ENCODE assay signal across 20 cellular contexts in genomic region chr6:163715846-163716245, GRCh38.
A peak's percentile ranks its signal among the peaks of the same experiment; 100 is the strongest.
DNase-seq lines count a peak whose midpoint lies in the region; ATAC-seq and TF ChIP-seq lines count a peak whose summit lies in the region.
"Had no signal": no experiment of that assay in that cellular context is flagged by ENCODE, and none has a peak within 500 bp of the region (broad histone marks: within the 10 kb centered on the region; RNA-seq: fewer than 3 reads in every experiment).

No MANE protein-coding gene starts in this region.

- no peaks in the 10 kb centered on the region for H3K36me3 Mint-ChIP-seq in dendritic cell treated with granulocyte-macrophage colony-stimulating factor and Interleukin-4, amounts not matched to agents 40 ng/mL and 50 ng/mL, for 4 days (ENCODE audit: low read depth)
- H3K36me3 Mint-ChIP-seq: CD4-positive, CD25-positive, alpha-beta regulatory T cell; CD8-positive, alpha-beta T cell had no signal

- no peak overlapping the region for H3K4me3 ChIP-seq in BLaER1
- H3K4me3 ChIP-seq in OCI-LY1 (ENCODE audit: low read depth, low read length, poor library complexity, severe bottlenecking), result no peak overlapping the region
- H3K4me3 ChIP-seq in colonic mucosa, result no peak overlapping the region
- H3K4me3 ChIP-seq: A549, GM23248 had no signal

- TF ChIP-seq CTCF in OCI-LY1 (IDR thresholded peaks at IDR 0.05; ENCODE audit: low read length), result no peak
- TF ChIP-seq CTCF in colonic mucosa (IDR thresholded peaks at IDR 0.05), result no peak

- intact Hi-C loops in dendritic cell treated with granulocyte-macrophage colony-stimulating factor and Interleukin-4, amounts not matched to agents 40 ng/mL and 50 ng/mL, for 4 days (cut with micrococcal nuclease), result no loop called here
- intact Hi-C loops in colonic mucosa (cut with DNase I), result no loop called here

- H3K4me1 ChIP-seq in BLaER1 (peaks cover 79% of the 10 kb centered on the region), OCI-LY1 (ENCODE audit: insufficient read depth, low read length, severe bottlenecking) (peaks cover 63% of the 10 kb centered on the region), colonic mucosa (no peaks in the 10 kb centered on the region)
- H3K4me1 ChIP-seq: A549, Caco-2 had no signal

- peak overlapping the region; percentile 8 for H3K27ac Mint-ChIP-seq in dendritic cell treated with granulocyte-macrophage colony-stimulating factor and Interleukin-4, amounts not matched to agents 40 ng/mL and 50 ng/mL, for 4 days
- H3K27ac Mint-ChIP-seq: CD4-positive, CD25-positive, alpha-beta regulatory T cell; CD8-positive, alpha-beta T cell had no signal

- H3K4me3 Mint-ChIP-seq in dendritic cell treated with granulocyte-macrophage colony-stimulating factor and Interleukin-4, amounts not matched to agents 40 ng/mL and 50 ng/mL, for 4 days, result no peak overlapping the region
- H3K4me3 Mint-ChIP-seq: CD8-positive, alpha-beta T cell had no signal

- H4K20me1 ChIP-seq in BLaER1 (no peaks in the 10 kb centered on the region), OCI-LY1 (ENCODE audit: insufficient read depth, low read length) (no peaks in the 10 kb centered on the region)

- H3K27me3 Mint-ChIP-seq in dendritic cell treated with granulocyte-macrophage colony-stimulating factor and Interleukin-4, amounts not matched to agents 40 ng/mL and 50 ng/mL, for 4 days, result no peaks in the 10 kb centered on the region

- no peak for ATAC-seq in HG02588 (IDR thresholded peaks at IDR 0.05; ENCODE audit: unreplicated experiment)
- ATAC-seq: A549; CD8-positive, alpha-beta T cell had no signal

- H3K36me3 ChIP-seq in BLaER1, result no peaks in the 10 kb centered on the region
- H3K36me3 ChIP-seq in OCI-LY1 (ENCODE audit: insufficient read depth, low read length), result no peaks in the 10 kb centered on the region
- no peaks in the 10 kb centered on the region for H3K36me3 ChIP-seq in colonic mucosa
- H3K36me3 ChIP-seq: BE2C had no signal

- H3K27me3 ChIP-seq in BLaER1 (no peaks in the 10 kb centered on the region), OCI-LY1 (ENCODE audit: insufficient read depth, low read length) (no peaks in the 10 kb centered on the region), colonic mucosa (no peaks in the 10 kb centered on the region)
- H3K27me3 ChIP-seq: BE2C had no signal

- peak overlapping the region; percentile 69; the same call in 1 of the 2 replicates for H3K4me2 ChIP-seq in BLaER1
- H3K4me2 ChIP-seq in OCI-LY1 (ENCODE audit: low read length), result peak overlapping the region; percentile 31; the same call in 1 of the 2 replicates
- H3K4me2 ChIP-seq: A549 had no signal

- no peaks in the 10 kb centered on the region for H3K79me2 ChIP-seq in OCI-LY1 (ENCODE audit: insufficient read depth, low read length)

- H3K9ac ChIP-seq in BLaER1 (no peak overlapping the region), OCI-LY1 (ENCODE audit: low read length) (no peak overlapping the region), colonic mucosa (ENCODE audit: low read depth in 2 of 2, low read length in 2 of 2) (no peak overlapping the region)
- H3K9ac ChIP-seq: GM23248 had no signal

- no peaks in the 10 kb centered on the region for H3K9me3 Mint-ChIP-seq in dendritic cell treated with granulocyte-macrophage colony-stimulating factor and Interleukin-4, amounts not matched to agents 40 ng/mL and 50 ng/mL, for 4 days
- H3K9me3 Mint-ChIP-seq: CD8-positive, alpha-beta T cell had no signal

- DNase-seq in colonic mucosa, result no peak
- no peak for DNase-seq in NK-92 treated with Interleukin-12 subunit alpha and Interleukin-12 subunit beta, amount 100 ng/mL, for 24 hours (lab: John Stamatoyannopoulos, UW)
- DNase-seq: 8988T; ACHN; AML-193; BE2C; Caco-2; CD4-positive, CD25-positive, alpha-beta regulatory T cell; CD8-positive, alpha-beta T cell; DMS153; DND-41; GM23248; H7; HCEC 1CT had no signal

- H3K9me3 ChIP-seq in BLaER1 (no peaks in the 10 kb centered on the region), OCI-LY1 (ENCODE audit: low read length) (no peaks in the 10 kb centered on the region), colonic mucosa (no peaks in the 10 kb centered on the region)
- H3K9me3 ChIP-seq: A549, BE2C, Caco-2 had no signal

- H2AFZ ChIP-seq in OCI-LY1 (ENCODE audit: low read length), result no peak overlapping the region
- H2AFZ ChIP-seq: GM23248 had no signal

- H3K27ac ChIP-seq in BLaER1 (peak overlapping the region; percentile 69; the same call in 1 of the 2 replicates), OCI-LY1 (ENCODE audit: low read depth, low read length, poor library complexity, severe bottlenecking) (peak overlapping the region; percentile 59), colonic mucosa (no peak overlapping the region)
- H3K27ac ChIP-seq: A549, C4-2B, GM23248 had no signal

- H3K4me1 Mint-ChIP-seq in dendritic cell treated with granulocyte-macrophage colony-stimulating factor and Interleukin-4, amounts not matched to agents 40 ng/mL and 50 ng/mL, for 4 days (ENCODE audit: low read depth), result peaks cover 85% of the 10 kb centered on the region

- no peaks in the 10 kb centered on the region for H3F3A ChIP-seq in OCI-LY1 (ENCODE audit: insufficient read depth, low read length)

- H3K9me2 ChIP-seq in OCI-LY1 (ENCODE audit: low read depth, low read length), result no peaks in the 10 kb centered on the region
